In genomic region chr4:8525383-8526120, GRCh38 we compare ENCODE assay signal across 1 cellular context.
TF ChIP-seq lines count a peak whose summit lies in the region.

No MANE protein-coding gene starts in this region.

TF ChIP-seq in H1, 55 proteins besides CTCF, POLR2A, EP300 and RAD21:
- TF ChIP-seq CEBPB (IDR thresholded peaks at IDR 0.05; ENCODE audit: low read depth, low read length): peak; percentile 42; the same call in 1 of the 2 replicates
- no peak for TF ChIP-seq POU5F1 (IDR thresholded peaks at IDR 0.05; ENCODE audit: low read depth, low read length)
